In genomic region chr5:153256-153655, GRCh38 we compare ENCODE assay signal across 20 cellular contexts. TPM values are rescaled to one million over a fixed set of nuclear protein-coding genes. Genes with fewer than 3 reads are reported as not detected.
A peak's percentile ranks its signal among the peaks of the same experiment; 100 is the strongest.
DNase-seq lines count a peak whose midpoint lies in the region; TF ChIP-seq lines count a peak whose summit lies in the region.
"Had no signal": no experiment of that assay in that cellular context is flagged by ENCODE, and none has a peak within 500 bp of the region (broad histone marks: within the 10 kb centered on the region; RNA-seq: fewer than 3 reads in every experiment).

No MANE protein-coding gene starts in this region.

- no peaks in the 10 kb centered on the region for H4K20me1 ChIP-seq in mammary epithelial cell (ENCODE audit: insufficient read depth, low read length)

- intact Hi-C loops in mammary epithelial cell (cut with micrococcal nuclease): no loop called here

- in situ Hi-C loops in mammary epithelial cell (cut with MboI; ENCODE audit: low sequenced_read_pairs in 2 of 2): no loop called here

- CTCF ChIA-PET in mammary epithelial cell (lab: Charles Lee; ENCODE audit: low non-redundant PET): no interaction called here

- H3K79me2 ChIP-seq in mammary epithelial cell (ENCODE audit: insufficient read depth, low read length): no peaks in the 10 kb centered on the region

- H3K9ac ChIP-seq in mammary epithelial cell (ENCODE audit: insufficient read depth, low read length): no peak overlapping the region

- TF ChIP-seq CTCF in AG10803 (conservative IDR thresholded peaks at IDR 0.05; ENCODE audit: low read length): no peak
- TF ChIP-seq CTCF in mammary epithelial cell (conservative IDR thresholded peaks at IDR 0.05 in 1 of 2, IDR thresholded peaks at IDR 0.05 in 1 of 2; ENCODE audit: extremely low read depth in 1 of 2, insufficient read depth in 1 of 2, low read depth in 1 of 2, low read length in 2 of 2): no peak

- H3K36me3 ChIP-seq in mammary epithelial cell (ENCODE audit: insufficient read depth, low read length): no peaks in the 10 kb centered on the region
- H3K36me3 ChIP-seq: suprapubic skin had no signal

- H3K27me3 ChIP-seq in mammary epithelial cell (ENCODE audit: insufficient read depth, low read length): peaks cover 2% of the 10 kb centered on the region
- H3K27me3 ChIP-seq: body of pancreas, suprapubic skin had no signal

- H3K4me2 ChIP-seq in mammary epithelial cell (ENCODE audit: insufficient read depth, low read depth, low read length): no peak overlapping the region

- peaks cover 4% of the 10 kb centered on the region for H3K9me3 ChIP-seq in mammary epithelial cell (replicated peaks; ENCODE audit: insufficient read depth, low read length)
- H3K9me3 ChIP-seq: body of pancreas, suprapubic skin had no signal

- dilution Hi-C loops in mammary epithelial cell (cut with HindIII; ENCODE audit: low sequenced_read_pairs): no loop called here

- H3K4me3 ChIP-seq in AG10803 (ENCODE audit: low read length) (no peak overlapping the region), mammary epithelial cell (replicated peaks in 1 of 3; ENCODE audit: insufficient read depth in 1 of 3, low read depth in 2 of 3, low read length in 3 of 3) (no peak overlapping the region)
- H3K4me3 ChIP-seq: body of pancreas, dorsolateral prefrontal cortex, suprapubic skin had no signal

- peak; percentile 30 for DNase-seq in AG10803 (ENCODE audit: low read depth)
- peak; percentile 65 for DNase-seq in LHCN-M2 (ENCODE audit: low read depth)
- peak; percentile 53 for DNase-seq in astrocyte of the hippocampus (ENCODE audit: low read depth, low spot score)
- DNase-seq in hepatic stellate cell (ENCODE audit: low spot score): peak; percentile 87
- DNase-seq in NCI-H446 (lab: John Stamatoyannopoulos, UW): no peak
- no peak for DNase-seq in mammary epithelial cell
- DNase-seq in DMS79 (lab: John Stamatoyannopoulos, UW): no peak
- no peak for DNase-seq in activated naive CD4-positive, alpha-beta T cell (lab: John Stamatoyannopoulos, UW)
- DNase-seq: ACHN; activated naive CD4-positive, alpha-beta T cell treated with anti-CD3 and anti-CD28 coated beads, Interleukin-2, amount 50 U/mL, for 16 hours; body of pancreas; CD8-positive, alpha-beta T cell; DMS53; dorsolateral prefrontal cortex; NCI-H1092 treated with DMSO at 0.1 percent for 48 hours; NCI-H524 treated with DMSO at 0.1 percent for 48 hours; retina; Right ventricle myocardium superior had no signal

- WGBS in mammary epithelial cell (ENCODE audit: low coverage, missing lambda C conversion rate): 92% methylated on average over 8 of the region's 8 CpGs

- H3K4me1 ChIP-seq in mammary epithelial cell (ENCODE audit: insufficient read depth, low read length): no peaks in the 10 kb centered on the region
- H3K4me1 ChIP-seq: body of pancreas, suprapubic skin had no signal

- no peak overlapping the region for H3K27ac ChIP-seq in mammary epithelial cell (ENCODE audit: insufficient read depth, low read depth, low read length)
- H3K27ac ChIP-seq: body of pancreas, dorsolateral prefrontal cortex, suprapubic skin had no signal

- no peak overlapping the region for H2AFZ ChIP-seq in mammary epithelial cell (ENCODE audit: low read depth, low read length)

- no TSS peak for BruUV-seq in mammary epithelial cell (replicated peaks; lab: Mats Ljungman, UMichigan)

RNA-seq across cellular contexts. Expression of gene LRRC14B, which starts 38.0 kb away (rescaled TPM):
- total RNA-seq in LHCN-M2 (2014; rRNA removed): 0.06 TPM in 1 of 2 replicates, not detected in the other
- not detected for polyA plus RNA-seq in LHCN-M2 (2012)
- total RNA-seq in mammary epithelial cell: not detected
- polyA plus RNA-seq in mammary epithelial cell: not detected
- not detected for polyA minus RNA-seq in mammary epithelial cell
- total RNA-seq: body of pancreas; CD8-positive, alpha-beta T cell; suprapubic skin had no signal
- polyA plus RNA-seq: liver had no signal

Comparison
In these comparisons a context has a peak if more than half of its experiments do, and no peak if none do; other contexts are left out.
1. DNase-seq: peak in AG10803 (single experiment), LHCN-M2 (single experiment), astrocyte of the hippocampus (single experiment) and hepatic stellate cell (single experiment); none in NCI-H446 (0 of 2), mammary epithelial cell (single experiment), DMS79 (single experiment) and activated naive CD4-positive, alpha-beta T cell (0 of 4).